Comparison of ENCODE assay signal across 8 cellular contexts in genomic region chr3:37974121-37974927, GRCh38. TPM values are rescaled to one million over a fixed set of nuclear protein-coding genes. Genes with fewer than 3 reads are reported as not detected.
DNase-seq lines count a peak whose midpoint lies in the region; ATAC-seq and TF ChIP-seq lines count a peak whose summit lies in the region.

No MANE protein-coding gene starts in this region.

- H3K9me3 Mint-ChIP-seq in CD14-positive monocyte: no peaks in the 10 kb centered on the region
- no peaks in the 10 kb centered on the region for H3K9me3 Mint-ChIP-seq in activated naive CD4-positive, alpha-beta T cell treated with anti-CD3 and anti-CD28 coated beads, Interleukin-2, amount 10 ng/mL, durations not matched to agents 7 days and 5 days

- no peaks in the 10 kb centered on the region for H3K36me3 Mint-ChIP-seq in CD14-positive monocyte
- no peaks in the 10 kb centered on the region for H3K36me3 Mint-ChIP-seq in activated naive CD4-positive, alpha-beta T cell treated with anti-CD3 and anti-CD28 coated beads, Interleukin-2, amount 10 ng/mL, durations not matched to agents 7 days and 5 days

- peak; percentile 73 for DNase-seq in CD14-positive monocyte (ENCODE audit: low spot score)
- peak; percentile 11 for DNase-seq in SHP77 treated with DMSO at 0.1 percent for 48 hours (lab: John Stamatoyannopoulos, UW)
- peak; percentile 82 for DNase-seq in activated naive CD4-positive, alpha-beta T cell treated with anti-CD3 and anti-CD28 coated beads, Interleukin-2, amount 10 ng/mL, durations not matched to agents 7 days and 5 days
- peak; percentile 74 to 84 for DNase-seq in cardiac muscle cell (ENCODE audit: low read depth in 1 of 2, low spot score in 1 of 2)
- peak; percentile 57 for DNase-seq in renal cortical epithelial cell (ENCODE audit: low read depth)

- TF ChIP-seq CTCF in CD14-positive monocyte (IDR thresholded peaks at IDR 0.05) (peak; percentile 87), cardiac muscle cell (IDR thresholded peaks at IDR 0.05; ENCODE audit: low read depth, low read length) (peak; percentile 85)

- H3K4me1 Mint-ChIP-seq in CD14-positive monocyte: peaks cover 16% of the 10 kb centered on the region
- H3K4me1 Mint-ChIP-seq in activated naive CD4-positive, alpha-beta T cell treated with anti-CD3 and anti-CD28 coated beads, Interleukin-2, amount 10 ng/mL, durations not matched to agents 7 days and 5 days: peaks cover 6% of the 10 kb centered on the region

- no peaks in the 10 kb centered on the region for H3K4me1 ChIP-seq in cardiac muscle cell (ENCODE audit: low read depth)

- ATAC-seq in GM19023 (IDR thresholded peaks at IDR 0.05; ENCODE audit: unreplicated experiment): peak; percentile 90
- ATAC-seq in HG03196 (IDR thresholded peaks at IDR 0.05; ENCODE audit: unreplicated experiment): peak; percentile 96
- ATAC-seq in GM21576 (IDR thresholded peaks at IDR 0.05; ENCODE audit: unreplicated experiment): no peak

- intact Hi-C loops in CD14-positive monocyte (cut with micrococcal nuclease): loop anchor here (2.0 to 10.0 kb wide), 3 partner anchors 28 to 140 kb away; no protein-coding TSS in a partner anchor

- H3K27ac ChIP-seq in cardiac muscle cell: no peak overlapping the region

- peaks cover 6% of the 10 kb centered on the region for H3K36me3 ChIP-seq in cardiac muscle cell

- no peak overlapping the region for H3K4me3 Mint-ChIP-seq in CD14-positive monocyte
- no peak overlapping the region for H3K4me3 Mint-ChIP-seq in activated naive CD4-positive, alpha-beta T cell treated with anti-CD3 and anti-CD28 coated beads, Interleukin-2, amount 10 ng/mL, durations not matched to agents 7 days and 5 days

- H3K27me3 ChIP-seq in cardiac muscle cell: no peaks in the 10 kb centered on the region

- CTCF ChIA-PET in activated naive CD4-positive, alpha-beta T cell treated with anti-CD3 and anti-CD28 coated beads, Interleukin-2, amount 10 ng/mL, durations not matched to agents 7 days and 5 days (lab: Charles Lee): interaction anchor here (0.6 to 5.2 kb wide), 27 partner anchors 9 to 689 kb away, joined by 3 to 60 read pairs (median 4); partner anchors contain the start of genes DLEC1, EXOG and XYLB

- H3K27ac Mint-ChIP-seq in CD14-positive monocyte: peak overlapping the region in 5 of 7 donors; percentile 10 to 86 (median 38)
- no peak overlapping the region for H3K27ac Mint-ChIP-seq in activated naive CD4-positive, alpha-beta T cell treated with anti-CD3 and anti-CD28 coated beads, Interleukin-2, amount 10 ng/mL, durations not matched to agents 7 days and 5 days

- H3K4me3 ChIP-seq in cardiac muscle cell: no peak overlapping the region

- no peaks in the 10 kb centered on the region for H3K9me3 ChIP-seq in cardiac muscle cell (ENCODE audit: low read depth)

- no peaks in the 10 kb centered on the region for H3K27me3 Mint-ChIP-seq in CD14-positive monocyte (ENCODE audit: low read depth in 3 of 3)
- no peaks in the 10 kb centered on the region for H3K27me3 Mint-ChIP-seq in activated naive CD4-positive, alpha-beta T cell treated with anti-CD3 and anti-CD28 coated beads, Interleukin-2, amount 10 ng/mL, durations not matched to agents 7 days and 5 days

RNA-seq across cellular contexts. Expression of gene VILL, which starts 16.3 kb away (rescaled TPM):
- polyA plus RNA-seq in CD14-positive monocyte (1 to 10 TPM; 4.4 to 7.4 TPM), cardiac muscle cell (0.75 and 2.1 TPM in 2 replicates)
- total RNA-seq in cardiac muscle cell (2.5 and 3.4 TPM in 2 replicates), renal cortical epithelial cell (4.0 and 4.5 TPM in 2 replicates)

RNA-seq across cellular contexts. Expression of gene PLCD1, which starts 55.1 kb away (rescaled TPM):
- polyA plus RNA-seq in CD14-positive monocyte: 1 to 10 TPM; 4.1 to 6.0 TPM
- total RNA-seq in cardiac muscle cell: 28.2 and 29.1 TPM in 2 replicates
- polyA plus RNA-seq in cardiac muscle cell: 21.0 and 26.4 TPM in 2 replicates
- total RNA-seq in renal cortical epithelial cell: 20.5 and 28.1 TPM in 2 replicates

Comparison
In these comparisons a context has a peak if more than half of its experiments do, and no peak if none do; other contexts are left out.
1. DNase-seq: peak in every context shown above with its lines; median percentile 82 in activated naive CD4-positive, alpha-beta T cell treated with anti-CD3 and anti-CD28 coated beads, Interleukin-2, amount 10 ng/mL, durations not matched to agents 7 days and 5 days; 79 in cardiac muscle cell; 73 in CD14-positive monocyte; 57 in renal cortical epithelial cell; 11 in SHP77 treated with DMSO at 0.1 percent for 48 hours.